ENCODE assay signal across 1 cellular context in genomic region chr5:74640450-74641013, GRCh38.
A peak's percentile ranks its signal among the peaks of the same experiment; 100 is the strongest.
TF ChIP-seq lines count a peak whose summit lies in the region.

TSS of gene ENC1 (minus strand) at chr5:74640728. CDS start at chr5:74636485, 4,243 bp downstream.

TF ChIP-seq in SK-N-SH, 30 proteins besides CTCF, POLR2A, EP300 and RAD21 (continued from another document):
- peak; percentile 9; the same call in 1 of the 2 replicates for TF ChIP-seq MAX (IDR thresholded peaks at IDR 0.05; ENCODE audit: low read depth)
- peak; percentile 91 for TF ChIP-seq POLR2AphosphoS5 (IDR thresholded peaks at IDR 0.05; ENCODE audit: low read depth, low read length)
- TF ChIP-seq MEF2A (IDR thresholded peaks at IDR 0.05; ENCODE audit: borderline replicate concordance, low read depth): no peak
- TF ChIP-seq GABPA (IDR thresholded peaks at IDR 0.05; ENCODE audit: low read depth): no peak
- TF ChIP-seq FOXM1 (IDR thresholded peaks at IDR 0.05; ENCODE audit: low read depth): no peak
- peak; percentile 38 for TF ChIP-seq SMC3 (IDR thresholded peaks at IDR 0.05; ENCODE audit: low read depth, low read length)
- TF ChIP-seq MXI1 (IDR thresholded peaks at IDR 0.05; ENCODE audit: low read depth, low read length): peak; percentile 16; the same call in 1 of the 2 replicates
- peak; percentile 39; the same call in 1 of the 2 replicates for TF ChIP-seq RXRA (IDR thresholded peaks at IDR 0.05; ENCODE audit: borderline replicate concordance, low read depth)
- no peak; the same call in 1 of the 2 replicates for TF ChIP-seq TEAD4 (IDR thresholded peaks at IDR 0.05; ENCODE audit: borderline replicate concordance, insufficient read depth)
- no peak for TF ChIP-seq RCOR1 (IDR thresholded peaks at IDR 0.05; ENCODE audit: low read length)
- TF ChIP-seq REST (IDR thresholded peaks at IDR 0.05; ENCODE audit: low read depth, low read length): no peak
- TF ChIP-seq SIN3A (IDR thresholded peaks at IDR 0.05; ENCODE audit: borderline replicate concordance, low read depth, low read length): peak; percentile 75; the same call in 1 of the 2 replicates
- TF ChIP-seq GATA2 (CRISPR knock-in tag; IDR thresholded peaks at IDR 0.05): no peak
- TF ChIP-seq EZH2phosphoT487 (IDR thresholded peaks at IDR 0.05; ENCODE audit: borderline replicate concordance, low read depth): no peak
- TF ChIP-seq PBX3 (IDR thresholded peaks at IDR 0.05): peak; percentile 36; the same call in 1 of the 2 replicates
- no peak for TF ChIP-seq CHD2 (IDR thresholded peaks at IDR 0.05; ENCODE audit: low read length, partially characterized antibody)
- TF ChIP-seq YY1 (IDR thresholded peaks at IDR 0.05; ENCODE audit: low read depth): 0 out of 2 replicates have a peak, but pooled peaks have one; percentile 29
- TF ChIP-seq USF2 (IDR thresholded peaks at IDR 0.05; ENCODE audit: borderline replicate concordance, low read depth, low read length): no peak
- TF ChIP-seq TCF12 (IDR thresholded peaks at IDR 0.05): no peak; the same call in 1 of the 2 replicates
- no peak for TF ChIP-seq ZBTB33 (IDR thresholded peaks at IDR 0.05; ENCODE audit: borderline replicate concordance, low read depth)
- peak; percentile 90 for TF ChIP-seq TAF1 (IDR thresholded peaks at IDR 0.05; ENCODE audit: borderline replicate concordance, low read depth, low read length)
- 0 out of 2 replicates have a peak, but pooled peaks have one; percentile 43 for TF ChIP-seq ELF1 (IDR thresholded peaks at IDR 0.05)
